ENCODE assay signal across 2 cellular contexts in the genomic region with DNA sequence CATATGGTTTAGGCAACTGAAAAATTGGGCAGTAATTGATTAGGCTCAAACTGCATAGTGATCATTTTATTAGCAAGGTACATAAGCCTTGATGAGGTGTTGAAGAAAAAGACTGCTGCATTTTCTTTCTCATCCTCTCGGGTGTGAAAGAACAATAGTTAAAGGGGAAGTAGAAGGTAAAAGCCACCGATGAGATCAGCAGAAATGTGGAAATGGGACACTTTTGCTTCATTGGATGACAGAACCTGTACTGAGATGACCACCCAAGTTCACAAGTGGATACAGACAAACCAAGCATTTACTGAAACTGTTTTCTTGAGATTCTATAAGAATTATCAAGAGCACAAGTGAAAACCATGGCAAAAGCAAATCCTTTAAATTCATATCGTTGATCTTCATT.
TF ChIP-seq lines count a peak whose summit lies in the region.

No MANE protein-coding gene starts in this region.

TF ChIP-seq in SK-N-SH, 30 proteins besides CTCF, POLR2A, EP300 and RAD21 (continued from another document):
- TF ChIP-seq, protein P1, sequence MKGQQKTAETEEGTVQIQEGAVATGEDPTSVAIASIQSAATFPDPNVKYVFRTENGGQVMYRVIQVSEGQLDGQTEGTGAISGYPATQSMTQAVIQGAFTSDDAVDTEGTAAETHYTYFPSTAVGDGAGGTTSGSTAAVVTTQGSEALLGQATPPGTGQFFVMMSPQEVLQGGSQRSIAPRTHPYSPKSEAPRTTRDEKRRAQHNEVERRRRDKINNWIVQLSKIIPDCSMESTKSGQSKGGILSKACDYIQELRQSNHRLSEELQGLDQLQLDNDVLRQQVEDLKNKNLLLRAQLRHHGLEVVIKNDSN (IDR thresholded peaks at IDR 0.05; ENCODE audit: borderline replicate concordance, low read depth) = no peak
- no peak for TF ChIP-seq MXI1 (IDR thresholded peaks at IDR 0.05; ENCODE audit: low read depth, low read length)

TF ChIP-seq in SK-N-SH treated with all-trans-retinoic acid at 6 μM for 48 hours, 23 proteins besides CTCF, POLR2A, EP300 and RAD21 (continued from another document):
- no peak for TF ChIP-seq POU6F1 (CRISPR knock-in tag; IDR thresholded peaks at IDR 0.05; ENCODE audit: borderline replicate concordance, low read depth)
- no peak for TF ChIP-seq CSDC2 (CRISPR knock-in tag; IDR thresholded peaks at IDR 0.05)
- TF ChIP-seq CREB5 (CRISPR knock-in tag; IDR thresholded peaks at IDR 0.05; ENCODE audit: low read depth) = no peak
- TF ChIP-seq TOX (CRISPR knock-in tag; IDR thresholded peaks at IDR 0.05; ENCODE audit: borderline replicate concordance) = no peak
- TF ChIP-seq ZFP30 (CRISPR knock-in tag; IDR thresholded peaks at IDR 0.05) = no peak
- no peak for TF ChIP-seq SNAI2 (CRISPR knock-in tag; IDR thresholded peaks at IDR 0.05)
- TF ChIP-seq ISL1 (CRISPR knock-in tag; IDR thresholded peaks at IDR 0.05) = no peak
- TF ChIP-seq ZNF565 (CRISPR knock-in tag; conservative IDR thresholded peaks at IDR 0.05; ENCODE audit: low read depth) = no peak
- TF ChIP-seq ARNTL (CRISPR knock-in tag; IDR thresholded peaks at IDR 0.05; ENCODE audit: borderline replicate concordance, low read depth) = no peak
- no peak for TF ChIP-seq CSRNP3 (CRISPR knock-in tag; IDR thresholded peaks at IDR 0.05)
- TF ChIP-seq ZC3H10 (CRISPR knock-in tag; IDR thresholded peaks at IDR 0.05) = no peak
- TF ChIP-seq ZFP3 (CRISPR knock-in tag; IDR thresholded peaks at IDR 0.05) = no peak
- no peak for TF ChIP-seq OSR1 (CRISPR knock-in tag; IDR thresholded peaks at IDR 0.05)
- no peak for TF ChIP-seq RARB (CRISPR knock-in tag; IDR thresholded peaks at IDR 0.05)
